Comparison of ENCODE assay signal across 29 cellular contexts in the genomic region with DNA sequence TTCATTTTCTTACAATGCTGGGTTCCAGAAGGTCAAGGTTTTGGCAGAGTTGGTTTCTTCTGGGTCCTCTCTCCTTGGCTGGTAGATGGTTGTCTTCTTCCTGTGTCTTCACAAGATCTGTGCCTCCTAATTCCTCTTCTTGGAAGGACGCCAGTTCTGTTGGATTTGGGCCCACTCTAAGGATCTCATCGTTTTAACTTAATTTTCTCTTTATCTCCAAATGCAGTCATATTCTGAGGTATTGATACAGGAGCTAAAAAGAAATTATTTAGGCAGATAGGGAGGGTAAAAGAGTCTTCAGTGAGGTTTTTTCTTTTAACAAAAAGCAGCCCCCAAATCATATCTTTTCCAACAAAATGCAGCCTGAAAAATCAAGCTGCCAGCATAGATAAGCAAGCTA.
"Had no signal": no experiment of that assay in that cellular context is flagged by ENCODE, and none has a peak within 500 bp of the region (broad histone marks: within the 10 kb centered on the region; RNA-seq: fewer than 3 reads in every experiment).

No MANE protein-coding gene starts in this region.

- H3K9me3 ChIP-seq: MG63 had no signal

- H3K27me3 ChIP-seq: MG63 had no signal

- ATAC-seq: activated naive CD8-positive, alpha-beta T cell treated with anti-CD3 and anti-CD28 coated beads, Interleukin-2, amount 50 U/mL, for 24 hours; activated T-cell treated with anti-CD3 and anti-CD28 coated beads, Interleukin-2, amount 50 U/mL, for 4 hours; Right ventricle myocardium inferior had no signal

- H3K4me3 ChIP-seq: MG63, PC-9 had no signal

- H3K4me2 ChIP-seq: PC-9 had no signal

- H3K27ac ChIP-seq: PC-9, RWPE1, VCaP had no signal

- DNase-seq: activated B cell treated with CpG ODN at 0.5 μM for 24 hours; activated CD4-positive, alpha-beta memory T cell treated with anti-CD3 and anti-CD28 coated beads for 36 hours; activated CD4-positive, alpha-beta T cell treated with anti-CD3 and anti-CD28 coated beads for 4 hours; activated CD4-positive, alpha-beta T cell treated with anti-CD3 and anti-CD28 coated beads, Interleukin-2, amount 50 U/mL, for 1 hour; activated CD4-positive, CD25-positive, alpha-beta regulatory T cell treated with anti-CD3 and anti-CD28 coated beads, Interleukin-2, amount 50 U/mL, for 72 hours; activated CD8-positive, alpha-beta memory T cell treated with anti-CD3 and anti-CD28 coated beads, Interleukin-2, amount 50 U/mL, for 4 hours; activated naive CD4-positive, alpha-beta T cell treated with anti-CD3 and anti-CD28 coated beads, Interleukin-2, amount 10 ng/mL, durations not matched to agents 7 days and 5 days; activated naive CD8-positive, alpha-beta T cell treated with anti-CD3 and anti-CD28 coated beads, Interleukin-2, amount 50 U/mL, for 24 hours; activated T-cell treated with anti-CD3 and anti-CD28 coated beads for 4 hours; activated T-cell treated with anti-CD3 and anti-CD28 coated beads, Interleukin-2, amount 50 U/mL, for 4 hours; anterior cingulate cortex; caudate nucleus; Kasumi-1; KG1; MG63; NCI-H1048; NCI-H1417; NCI-H1694; NCI-H1930; NCI-H2081 treated with DMSO at 0.1 percent for 48 hours; NCI-H2171; NCI-H510A; NCI-H526; NCI-H774; PC-9; SIG-M5 had no signal

- H3K36me3 ChIP-seq: MG63 had no signal

- H2AFZ ChIP-seq: PC-9 had no signal
